ENCODE assay signal across 10 cellular contexts in the genomic region with DNA sequence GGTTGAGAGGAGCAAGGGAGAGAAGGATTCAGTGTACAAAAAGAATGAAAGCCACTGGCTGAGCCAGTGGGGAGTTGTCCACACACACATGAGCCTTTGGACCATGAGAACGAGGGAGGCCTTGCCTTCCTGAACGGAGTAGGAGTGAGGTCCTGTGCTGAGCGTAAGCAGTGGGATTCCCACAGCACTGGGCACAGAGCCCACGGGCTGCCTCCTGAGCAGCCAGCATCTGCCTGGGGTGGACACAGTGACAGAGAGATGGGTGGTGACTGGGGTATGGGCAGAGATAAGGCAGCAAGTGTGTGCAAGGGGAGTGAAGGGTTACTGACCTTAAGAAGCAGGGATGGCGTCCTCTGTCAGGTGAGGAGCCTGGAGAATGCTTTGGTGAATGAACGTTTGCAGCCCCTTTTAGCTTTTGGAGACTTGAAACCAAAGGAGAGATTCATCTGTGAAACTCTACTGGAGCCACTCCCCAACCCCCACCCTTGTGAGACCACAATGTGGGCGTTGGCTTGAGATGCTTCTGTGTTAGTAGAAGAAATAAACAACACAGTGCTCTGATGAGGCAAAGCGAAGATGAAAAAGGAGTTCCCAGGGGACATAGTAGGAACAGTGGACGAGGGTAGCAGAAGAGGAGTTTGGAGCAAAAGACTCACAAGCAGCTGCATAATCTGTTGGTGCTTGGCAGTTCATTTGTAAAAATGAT. TPM values are rescaled to one million over a fixed set of nuclear protein-coding genes. Genes with fewer than 3 reads are reported as not detected.
A peak's percentile ranks its signal among the peaks of the same experiment; 100 is the strongest.
DNase-seq lines count a peak whose midpoint lies in the region; ATAC-seq and TF ChIP-seq lines count a peak whose summit lies in the region.
"Had no signal": no experiment of that assay in that cellular context is flagged by ENCODE, and none has a peak within 500 bp of the region (broad histone marks: within the 10 kb centered on the region; RNA-seq: fewer than 3 reads in every experiment).

No MANE protein-coding gene starts in this region.

- CTCF ChIA-PET in MCF 10A (lab: Yijun Ruan, JAX): interaction anchor here (1.1 kb wide), 1 partner anchor 24 kb away, joined by 6 read pairs; no protein-coding TSS in a partner anchor

- no peak for TF ChIP-seq POLR2A in GM18505 (IDR thresholded peaks at IDR 0.05; ENCODE audit: borderline replicate concordance, extremely low read depth, insufficient read depth, insufficient read length)

- H3K27ac Mint-ChIP-seq in natural killer cell: peak overlapping the region; percentile 82 to 94
- no peak overlapping the region for H3K27ac Mint-ChIP-seq in HFFc6
- no peak overlapping the region for H3K27ac Mint-ChIP-seq in MCF 10A (ENCODE audit: low read depth, unreplicated experiment)

- H3K27me3 Mint-ChIP-seq in natural killer cell (ENCODE audit: low read depth in 2 of 2) (no peaks in the 10 kb centered on the region), HFFc6 (ENCODE audit: insufficient read depth) (peaks cover 11% of the 10 kb centered on the region), MCF 10A (ENCODE audit: insufficient read depth, unreplicated experiment) (peaks cover 90% of the 10 kb centered on the region)

- H3K4me3 Mint-ChIP-seq in natural killer cell (peak overlapping the region; percentile 81), HFFc6 (no peak overlapping the region), MCF 10A (ENCODE audit: unreplicated experiment) (no peak overlapping the region)

- no TSS peak for BruUV-seq in MCF 10A (replicated peaks; lab: Mats Ljungman, UMichigan)

- TF ChIP-seq CTCF in natural killer cell (IDR thresholded peaks at IDR 0.05): no peak
- TF ChIP-seq CTCF in HFFc6 (IDR thresholded peaks at IDR 0.05): no peak
- no peak for TF ChIP-seq CTCF in MCF 10A (IDR thresholded peaks at IDR 0.05; ENCODE audit: unreplicated experiment)

- H3K4me1 Mint-ChIP-seq in natural killer cell (peaks cover 87% of the 10 kb centered on the region in 2 donors), HFFc6 (ENCODE audit: low read depth) (no peaks in the 10 kb centered on the region), MCF 10A (ENCODE audit: insufficient read depth, unreplicated experiment) (no peaks in the 10 kb centered on the region)

- H3K9me3 Mint-ChIP-seq in natural killer cell: no peaks in the 10 kb centered on the region
- no peaks in the 10 kb centered on the region for H3K9me3 Mint-ChIP-seq in HFFc6
- H3K9me3 Mint-ChIP-seq in MCF 10A (ENCODE audit: unreplicated experiment): no peaks in the 10 kb centered on the region

- H3K36me3 Mint-ChIP-seq in natural killer cell (peaks cover 29% of the 10 kb centered on the region), HFFc6 (ENCODE audit: low read depth) (no peaks in the 10 kb centered on the region), MCF 10A (ENCODE audit: insufficient read depth, unreplicated experiment) (no peaks in the 10 kb centered on the region)

- POLR2A ChIA-PET in MCF 10A (lab: Yijun Ruan, JAX): interaction anchor here (1.7 kb wide), 1 partner anchor 13 kb away, joined by 3 read pairs; no protein-coding TSS in a partner anchor

- peak; percentile 50 for DNase-seq in activated CD8-positive, alpha-beta memory T cell treated with anti-CD3 and anti-CD28 coated beads, Interleukin-2, amount 50 U/mL, for 4 hours
- no peak for DNase-seq in natural killer cell
- no peak for DNase-seq in ureter (ENCODE audit: low spot score)
- DNase-seq in HFFc6: no peak
- no peak for DNase-seq in DMS53 treated with DMSO at 0.1 percent for 48 hours (lab: John Stamatoyannopoulos, UW; ENCODE audit: unreplicated experiment)
- DNase-seq in MCF 10A (ENCODE audit: unreplicated experiment): no peak
- DNase-seq: left ventricle myocardium inferior, NCI-H1930 had no signal

- ATAC-seq in GM18505 (IDR thresholded peaks at IDR 0.05; ENCODE audit: unreplicated experiment) (peak; percentile 52), HG03025 (IDR thresholded peaks at IDR 0.05; ENCODE audit: low FRiP score, unreplicated experiment) (peak; percentile 69), natural killer cell (peak; percentile 57 to 67 (median 66))

- intact Hi-C loops in natural killer cell (cut with micrococcal nuclease) (no loop called here), MCF 10A (cut with micrococcal nuclease) (no loop called here)

RNA-seq across cellular contexts. Expression of gene FIGNL1, which starts 56.5 kb away (rescaled TPM):
- total RNA-seq in natural killer cell (10 to 100 TPM in 1 of 3 donors, 1 to 10 TPM in 2; 5.5 to 12.6 (median 7.6) TPM), ureter (8.8 TPM), MCF 10A (2022) (10.7 and 14.5 TPM in 2 replicates)
- total RNA-seq in HFFc6 (2021; fragmentation: NEBNext Ultra II Directional; extraction: Animal tissue kit (Norgen Biotek cat#: 25700)): 10 to 100 TPM in 5 of 6 experiments, 1 to 10 TPM in 1; 7.7 to 15.1 (median 12.4) TPM

Comparison
In these comparisons a context has a peak if more than half of its experiments do, and no peak if none do; other contexts are left out.
1. H3K27ac Mint-ChIP-seq: peak in natural killer cell (2 of 2); none in HFFc6 (single experiment) and MCF 10A (single experiment).
2. Peak in every context shown above with its lines, with median percentiles within 50 percentile points of each other: ATAC-seq.